In the genomic region with DNA sequence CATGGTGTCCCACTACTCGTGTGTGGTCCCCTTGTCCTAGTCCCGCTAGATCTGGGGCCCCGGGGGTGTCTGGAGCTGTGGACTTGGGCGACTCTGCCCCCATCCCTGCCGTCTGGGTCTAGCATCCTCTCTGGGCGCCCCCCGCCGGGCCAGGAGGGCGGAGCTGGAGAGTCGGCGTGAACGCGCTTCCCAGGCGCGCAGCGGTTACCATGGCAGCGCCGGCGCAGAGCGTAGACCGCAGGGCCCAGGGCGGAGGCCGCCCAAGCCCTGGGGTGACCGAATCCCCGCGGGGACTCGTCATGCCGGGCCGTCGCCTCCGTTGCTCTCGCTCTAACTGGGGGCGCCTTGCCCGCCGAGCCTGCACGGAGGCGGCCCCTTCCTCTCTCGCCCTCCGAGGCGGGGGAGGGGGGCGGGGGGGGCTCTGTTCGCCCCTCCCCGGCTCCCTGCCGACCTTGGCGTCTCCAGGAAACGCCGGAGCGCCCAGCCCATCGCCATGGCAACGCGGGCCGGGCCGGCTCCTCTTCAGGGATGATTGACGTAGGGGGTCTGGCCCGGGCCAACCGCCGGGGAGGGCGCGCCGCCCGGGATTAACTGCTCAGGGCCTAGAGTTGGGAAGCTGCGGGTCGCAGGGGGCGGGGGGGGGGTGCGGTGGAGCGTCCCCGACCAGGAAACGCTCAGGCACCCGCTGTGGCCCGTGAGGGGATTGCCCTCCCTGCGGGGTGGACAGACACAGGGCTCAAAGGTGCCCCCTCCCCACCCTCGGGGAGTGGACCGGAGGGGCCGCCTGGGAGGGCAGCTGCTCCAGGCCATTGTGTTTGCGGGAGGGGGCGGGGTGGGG, we compare ENCODE assay signal across 1 cellular context.
TF ChIP-seq lines count a peak whose summit lies in the region.

No MANE protein-coding gene starts in this region.

TF ChIP-seq in K562, 482 proteins besides CTCF, POLR2A, EP300 and RAD21 (continued from another document and continues in another):
- TF ChIP-seq STAT6 (CRISPR knock-in tag; IDR thresholded peaks at IDR 0.05) = 0 out of 2 replicates have a peak, but pooled peaks have one; percentile 13
- TF ChIP-seq RNF2 (IDR thresholded peaks at IDR 0.05) = peak; percentile 30; the same call in 1 of the 2 replicates
- TF ChIP-seq MCM3 (IDR thresholded peaks at IDR 0.05) = no peak
- TF ChIP-seq MAFK (IDR thresholded peaks at IDR 0.05; ENCODE audit: low read length) = no peak
- peak; percentile 95 for TF ChIP-seq VEZF1 (CRISPR knock-in tag; IDR thresholded peaks at IDR 0.05)
- TF ChIP-seq MBD2 (IDR thresholded peaks at IDR 0.05; ENCODE audit: borderline replicate concordance, low read depth) = 0 out of 2 replicates have a peak, but pooled peaks have one; percentile 33
- peak; percentile 89; the same call in 1 of the 2 replicates for TF ChIP-seq ESRRA (IDR thresholded peaks at IDR 0.05; ENCODE audit: borderline replicate concordance, low read depth)
- peak; percentile 50; the same call in 1 of the 2 replicates for TF ChIP-seq RBFOX2 (IDR thresholded peaks at IDR 0.05; ENCODE audit: low read depth, low read length)
- TF ChIP-seq TEAD1 (CRISPR knock-in tag; IDR thresholded peaks at IDR 0.05) = 0 out of 4 replicates have a peak, but pooled peaks of 1 of the 2 experiments have one; percentile 32
- TF ChIP-seq HNRNPL (IDR thresholded peaks at IDR 0.05; ENCODE audit: low read depth, low read length) = peak; percentile 64
- no peak for TF ChIP-seq GATAD2A (IDR thresholded peaks at IDR 0.05)
- no peak for TF ChIP-seq CHCHD3 (CRISPR knock-in tag; IDR thresholded peaks at IDR 0.05)
- TF ChIP-seq NFYB (IDR thresholded peaks at IDR 0.05; ENCODE audit: extremely low read depth, insufficient read length) = no peak
- TF ChIP-seq, protein P1, sequence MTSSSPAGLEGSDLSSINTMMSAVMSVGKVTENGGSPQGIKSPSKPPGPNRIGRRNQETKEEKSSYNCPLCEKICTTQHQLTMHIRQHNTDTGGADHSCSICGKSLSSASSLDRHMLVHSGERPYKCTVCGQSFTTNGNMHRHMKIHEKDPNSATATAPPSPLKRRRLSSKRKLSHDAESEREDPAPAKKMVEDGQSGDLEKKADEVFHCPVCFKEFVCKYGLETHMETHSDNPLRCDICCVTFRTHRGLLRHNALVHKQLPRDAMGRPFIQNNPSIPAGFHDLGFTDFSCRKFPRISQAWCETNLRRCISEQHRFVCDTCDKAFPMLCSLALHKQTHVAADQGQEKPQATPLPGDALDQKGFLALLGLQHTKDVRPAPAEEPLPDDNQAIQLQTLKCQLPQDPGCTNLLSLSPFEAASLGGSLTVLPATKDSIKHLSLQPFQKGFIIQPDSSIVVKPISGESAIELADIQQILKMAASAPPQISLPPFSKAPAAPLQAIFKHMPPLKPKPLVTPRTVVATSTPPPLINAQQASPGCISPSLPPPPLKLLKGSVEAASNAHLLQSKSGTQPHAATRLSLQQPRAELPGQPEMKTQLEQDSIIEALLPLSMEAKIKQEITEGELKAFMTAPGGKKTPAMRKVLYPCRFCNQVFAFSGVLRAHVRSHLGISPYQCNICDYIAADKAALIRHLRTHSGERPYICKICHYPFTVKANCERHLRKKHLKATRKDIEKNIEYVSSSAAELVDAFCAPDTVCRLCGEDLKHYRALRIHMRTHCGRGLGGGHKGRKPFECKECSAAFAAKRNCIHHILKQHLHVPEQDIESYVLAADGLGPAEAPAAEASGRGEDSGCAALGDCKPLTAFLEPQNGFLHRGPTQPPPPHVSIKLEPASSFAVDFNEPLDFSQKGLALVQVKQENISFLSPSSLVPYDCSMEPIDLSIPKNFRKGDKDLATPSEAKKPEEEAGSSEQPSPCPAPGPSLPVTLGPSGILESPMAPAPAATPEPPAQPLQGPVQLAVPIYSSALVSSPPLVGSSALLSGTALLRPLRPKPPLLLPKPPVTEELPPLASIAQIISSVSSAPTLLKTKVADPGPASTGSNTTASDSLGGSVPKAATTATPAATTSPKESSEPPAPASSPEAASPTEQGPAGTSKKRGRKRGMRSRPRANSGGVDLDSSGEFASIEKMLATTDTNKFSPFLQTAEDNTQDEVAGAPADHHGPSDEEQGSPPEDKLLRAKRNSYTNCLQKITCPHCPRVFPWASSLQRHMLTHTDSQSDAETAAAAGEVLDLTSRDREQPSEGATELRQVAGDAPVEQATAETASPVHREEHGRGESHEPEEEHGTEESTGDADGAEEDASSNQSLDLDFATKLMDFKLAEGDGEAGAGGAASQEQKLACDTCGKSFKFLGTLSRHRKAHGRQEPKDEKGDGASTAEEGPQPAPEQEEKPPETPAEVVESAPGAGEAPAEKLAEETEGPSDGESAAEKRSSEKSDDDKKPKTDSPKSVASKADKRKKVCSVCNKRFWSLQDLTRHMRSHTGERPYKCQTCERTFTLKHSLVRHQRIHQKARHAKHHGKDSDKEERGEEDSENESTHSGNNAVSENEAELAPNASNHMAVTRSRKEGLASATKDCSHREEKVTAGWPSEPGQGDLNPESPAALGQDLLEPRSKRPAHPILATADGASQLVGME (CRISPR knock-in tag; IDR thresholded peaks at IDR 0.05) = no peak
- TF ChIP-seq HDAC1 (IDR thresholded peaks at IDR 0.05) = peak in 1 of 2 experiments; percentile 67; a peak in 1 of 4 replicates
- no peak for TF ChIP-seq KAT2B (IDR thresholded peaks at IDR 0.05; ENCODE audit: low read depth, low read length)
- no peak for TF ChIP-seq SNRNP70 (optimal IDR thresholded peaks at IDR 0.05; ENCODE audit: low read depth, low read length)
- TF ChIP-seq FOXK1 (CRISPR knock-in tag; IDR thresholded peaks at IDR 0.05; ENCODE audit: borderline replicate concordance) = no peak
- TF ChIP-seq SMAD4 (CRISPR knock-in tag; conservative IDR thresholded peaks at IDR 0.05) = 0 out of 2 replicates have a peak, but pooled peaks have one; percentile 30
- TF ChIP-seq RB1 (IDR thresholded peaks at IDR 0.05; ENCODE audit: low read depth) = peak; percentile 43
- no peak for TF ChIP-seq MEF2A (IDR thresholded peaks at IDR 0.05; ENCODE audit: control insufficient read depth, low read depth, low read length)
- TF ChIP-seq, protein P2, sequence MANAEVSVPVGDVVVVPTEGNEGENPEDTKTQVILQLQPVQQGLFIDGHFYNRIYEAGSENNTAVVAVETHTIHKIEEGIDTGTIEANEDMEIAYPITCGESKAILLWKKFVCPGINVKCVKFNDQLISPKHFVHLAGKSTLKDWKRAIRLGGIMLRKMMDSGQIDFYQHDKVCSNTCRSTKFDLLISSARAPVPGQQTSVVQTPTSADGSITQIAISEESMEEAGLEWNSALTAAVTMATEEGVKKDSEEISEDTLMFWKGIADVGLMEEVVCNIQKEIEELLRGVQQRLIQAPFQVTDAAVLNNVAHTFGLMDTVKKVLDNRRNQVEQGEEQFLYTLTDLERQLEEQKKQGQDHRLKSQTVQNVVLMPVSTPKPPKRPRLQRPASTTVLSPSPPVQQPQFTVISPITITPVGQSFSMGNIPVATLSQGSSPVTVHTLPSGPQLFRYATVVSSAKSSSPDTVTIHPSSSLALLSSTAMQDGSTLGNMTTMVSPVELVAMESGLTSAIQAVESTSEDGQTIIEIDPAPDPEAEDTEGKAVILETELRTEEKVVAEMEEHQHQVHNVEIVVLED (CRISPR knock-in tag; IDR thresholded peaks at IDR 0.05) = peak; percentile 51
- TF ChIP-seq MYC (IDR thresholded peaks at IDR 0.05; ENCODE audit: low read depth, low read length) = no peak
- no peak for TF ChIP-seq MYC (CRISPR knock-in tag; IDR thresholded peaks at IDR 0.05; ENCODE audit: borderline replicate concordance, low read depth)
- no peak for TF ChIP-seq BCLAF1 (IDR thresholded peaks at IDR 0.05; ENCODE audit: borderline replicate concordance in 1 of 2, control insufficient read depth in 1 of 2, low read depth in 2 of 2, low read length in 1 of 2)
- TF ChIP-seq CREB1 (IDR thresholded peaks at IDR 0.05) = peak; percentile 56; the same call in 1 of the 2 replicates
- TF ChIP-seq CREB1 (CRISPR knock-in tag; IDR thresholded peaks at IDR 0.05) = peak; percentile 49; the same call in 1 of the 2 replicates
- peak in 1 of 2 experiments; percentile 46; a peak in 1 of 4 replicates for TF ChIP-seq RCOR1 (IDR thresholded peaks at IDR 0.05; ENCODE audit: borderline replicate concordance in 1 of 2, low read depth in 2 of 2, low read length in 2 of 2)
- peak; percentile 68; the same call in 1 of the 2 replicates for TF ChIP-seq KLF1 (tag; IDR thresholded peaks at IDR 0.05)
- TF ChIP-seq CBX8 (IDR thresholded peaks at IDR 0.05; ENCODE audit: borderline replicate concordance, extremely low read depth, low read depth, low read length, poor library complexity, severe bottlenecking) = no peak
- no peak for TF ChIP-seq ATF1 (CRISPR knock-in tag; IDR thresholded peaks at IDR 0.05)
- peak; percentile 52 for TF ChIP-seq ATF1 (tag; IDR thresholded peaks at IDR 0.05)
- no peak for TF ChIP-seq ASH1L (IDR thresholded peaks at IDR 0.05; ENCODE audit: borderline replicate concordance, low read depth, partially characterized antibody)
- TF ChIP-seq, protein P3, sequence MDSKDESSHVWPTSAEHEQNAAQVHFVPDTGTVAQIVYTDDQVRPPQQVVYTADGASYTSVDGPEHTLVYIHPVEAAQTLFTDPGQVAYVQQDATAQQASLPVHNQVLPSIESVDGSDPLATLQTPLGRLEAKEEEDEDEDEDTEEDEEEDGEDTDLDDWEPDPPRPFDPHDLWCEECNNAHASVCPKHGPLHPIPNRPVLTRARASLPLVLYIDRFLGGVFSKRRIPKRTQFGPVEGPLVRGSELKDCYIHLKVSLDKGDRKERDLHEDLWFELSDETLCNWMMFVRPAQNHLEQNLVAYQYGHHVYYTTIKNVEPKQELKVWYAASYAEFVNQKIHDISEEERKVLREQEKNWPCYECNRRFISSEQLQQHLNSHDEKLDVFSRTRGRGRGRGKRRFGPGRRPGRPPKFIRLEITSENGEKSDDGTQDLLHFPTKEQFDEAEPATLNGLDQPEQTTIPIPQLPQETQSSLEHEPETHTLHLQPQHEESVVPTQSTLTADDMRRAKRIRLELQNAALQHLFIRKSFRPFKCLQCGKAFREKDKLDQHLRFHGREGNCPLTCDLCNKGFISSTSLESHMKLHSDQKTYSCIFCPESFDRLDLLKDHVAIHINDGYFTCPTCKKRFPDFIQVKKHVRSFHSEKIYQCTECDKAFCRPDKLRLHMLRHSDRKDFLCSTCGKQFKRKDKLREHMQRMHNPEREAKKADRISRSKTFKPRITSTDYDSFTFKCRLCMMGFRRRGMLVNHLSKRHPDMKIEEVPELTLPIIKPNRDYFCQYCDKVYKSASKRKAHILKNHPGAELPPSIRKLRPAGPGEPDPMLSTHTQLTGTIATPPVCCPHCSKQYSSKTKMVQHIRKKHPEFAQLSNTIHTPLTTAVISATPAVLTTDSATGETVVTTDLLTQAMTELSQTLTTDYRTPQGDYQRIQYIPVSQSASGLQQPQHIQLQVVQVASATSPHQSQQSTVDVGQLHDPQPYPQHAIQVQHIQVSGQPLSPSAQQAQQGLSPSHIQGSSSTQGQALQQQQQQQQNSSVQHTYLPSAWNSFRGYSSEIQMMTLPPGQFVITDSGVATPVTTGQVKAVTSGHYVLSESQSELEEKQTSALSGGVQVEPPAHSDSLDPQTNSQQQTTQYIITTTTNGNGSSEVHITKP (IDR thresholded peaks at IDR 0.05; ENCODE audit: partially characterized antibody) = peak; percentile 19
- TF ChIP-seq SIX5 (IDR thresholded peaks at IDR 0.05; ENCODE audit: borderline replicate concordance in 1 of 2, insufficient read depth in 1 of 2, low read depth in 1 of 2, low read length in 2 of 2) = no peak
